ENCODE assay signal across 6 cellular contexts in genomic region chr6:169702640-169703246, GRCh38. TPM values are rescaled to one million over a fixed set of nuclear protein-coding genes. Genes with fewer than 3 reads are reported as not detected.
DNase-seq lines count a peak whose midpoint lies in the region; ATAC-seq and TF ChIP-seq lines count a peak whose summit lies in the region.

No MANE protein-coding gene starts in this region.

- H3K27ac ChIP-seq in upper lobe of right lung: peak overlapping the region; percentile 93

- H3K27ac Mint-ChIP-seq in activated T-cell treated with anti-CD3 and anti-CD28 coated beads, Interleukin-2, amount 50 U/mL, for 72 hours: peak overlapping the region; percentile 95

- H3K9me3 Mint-ChIP-seq in activated T-cell treated with anti-CD3 and anti-CD28 coated beads, Interleukin-2, amount 50 U/mL, for 72 hours: no peaks in the 10 kb centered on the region

- intact Hi-C loops in upper lobe of right lung (cut with DNase I): no loop called here

- ATAC-seq in GM19452 (IDR thresholded peaks at IDR 0.05; ENCODE audit: unreplicated experiment) (peak; percentile 9), HG03558 (IDR thresholded peaks at IDR 0.05; ENCODE audit: extremely low read depth, unreplicated experiment) (peak; percentile 5), upper lobe of right lung (peak; percentile 11)
- ATAC-seq in activated T-cell treated with anti-CD3 and anti-CD28 coated beads, Interleukin-2, amount 50 U/mL, for 72 hours (replicated peaks in 1 of 2): peak; percentile 4 to 22

- H3K4me1 ChIP-seq in upper lobe of right lung: peaks cover 35% of the 10 kb centered on the region

- peak overlapping the region; percentile 76 for H3K4me3 ChIP-seq in upper lobe of right lung

- peaks cover 4 to 10% of the 10 kb centered on the region in 2 donors for H3K36me3 Mint-ChIP-seq in activated T-cell treated with anti-CD3 and anti-CD28 coated beads, Interleukin-2, amount 50 U/mL, for 72 hours (ENCODE audit: insufficient read depth in 2 of 2)

- DNase-seq in activated T-cell treated with anti-CD3 and anti-CD28 coated beads, Interleukin-2, amount 50 U/mL, for 72 hours: peak; percentile 47 to 56
- peak; percentile 62 for DNase-seq in left kidney (ENCODE audit: low read depth, low spot score)
- DNase-seq in upper lobe of right lung: peak; percentile 76
- DNase-seq in dedifferentiated amniotic fluid mesenchymal stem cell (ENCODE audit: extremely low spot score): no peak

- peaks cover 16% of the 10 kb centered on the region for H3K36me3 ChIP-seq in upper lobe of right lung

- H3K4me3 Mint-ChIP-seq in activated T-cell treated with anti-CD3 and anti-CD28 coated beads, Interleukin-2, amount 50 U/mL, for 72 hours: peak overlapping the region; percentile 89 to 97

- H3K4me1 Mint-ChIP-seq in activated T-cell treated with anti-CD3 and anti-CD28 coated beads, Interleukin-2, amount 50 U/mL, for 72 hours (ENCODE audit: low read depth): peaks cover 61% of the 10 kb centered on the region

- TF ChIP-seq CTCF in upper lobe of right lung (IDR thresholded peaks at IDR 0.05): no peak

- H3K27me3 ChIP-seq in upper lobe of right lung: no peaks in the 10 kb centered on the region

- H3K9me3 ChIP-seq in upper lobe of right lung: no peaks in the 10 kb centered on the region

- no peaks in the 10 kb centered on the region for H3K27me3 Mint-ChIP-seq in activated T-cell treated with anti-CD3 and anti-CD28 coated beads, Interleukin-2, amount 50 U/mL, for 72 hours (ENCODE audit: low read depth)

RNA-seq across cellular contexts. Expression of gene C6orf120, which starts 0.8 kb away (rescaled TPM):
- total RNA-seq in activated T-cell treated with anti-CD3 and anti-CD28 coated beads, Interleukin-2, amount 50 U/mL, for 72 hours: 10 to 100 TPM; 13.3 to 14.4 TPM
- total RNA-seq in upper lobe of right lung: 22.0 TPM

RNA-seq across cellular contexts. Expression of gene WDR27, which starts 0.9 kb away (rescaled TPM):
- total RNA-seq in activated T-cell treated with anti-CD3 and anti-CD28 coated beads, Interleukin-2, amount 50 U/mL, for 72 hours: 10 to 100 TPM; 45.0 to 46.1 TPM
- 39.0 TPM for total RNA-seq in upper lobe of right lung

RNA-seq across cellular contexts. Expression of gene PHF10, which starts 21.6 kb away (rescaled TPM):
- 10 to 100 TPM; 87.7 to 95.8 TPM for total RNA-seq in activated T-cell treated with anti-CD3 and anti-CD28 coated beads, Interleukin-2, amount 50 U/mL, for 72 hours
- 46.1 TPM for total RNA-seq in upper lobe of right lung

RNA-seq across cellular contexts. Expression of gene DYNLT2, which starts 48.6 kb away (rescaled TPM):
- total RNA-seq in activated T-cell treated with anti-CD3 and anti-CD28 coated beads, Interleukin-2, amount 50 U/mL, for 72 hours: 1 to 10 TPM; 1.7 to 2.7 TPM
- total RNA-seq in upper lobe of right lung: 1.2 TPM

RNA-seq across cellular contexts. Expression of gene ERMARD, which starts 48.7 kb away (rescaled TPM):
- 10 to 100 TPM; 30.5 to 37.9 TPM for total RNA-seq in activated T-cell treated with anti-CD3 and anti-CD28 coated beads, Interleukin-2, amount 50 U/mL, for 72 hours
- total RNA-seq in upper lobe of right lung: 25.6 TPM
